ENCODE assay signal across 31 cellular contexts in genomic region chr18:52054301-52054700, GRCh38.
"Had no signal": no experiment of that assay in that cellular context is flagged by ENCODE, and none has a peak within 500 bp of the region (broad histone marks: within the 10 kb centered on the region; RNA-seq: fewer than 3 reads in every experiment).

No MANE protein-coding gene starts in this region.

- H3K27ac ChIP-seq: dorsolateral prefrontal cortex, esophagus muscularis mucosa, heart right ventricle, neutrophil, parathyroid adenoma, right lobe of liver, suprapubic skin, transverse colon, upper lobe of right lung, uterus had no signal

- H3K27me3 ChIP-seq: dorsolateral prefrontal cortex, heart right ventricle, neutrophil, right lobe of liver, suprapubic skin, transverse colon, upper lobe of right lung, uterus had no signal

- H3K9me3 ChIP-seq: neutrophil, right lobe of liver, suprapubic skin, transverse colon, upper lobe of right lung, uterus had no signal

- DNase-seq: dorsolateral prefrontal cortex; effector CD4-positive, alpha-beta T cell; foreskin melanocyte; glutamatergic neuron; heart right ventricle; hippocampal formation; islet precursor cell; mesenchymal stem cell; mucosa of descending colon; naive B cell; right lobe of liver; stimulated activated CD4-positive, alpha-beta T cell treated with anti-CD3 and anti-CD28 coated beads, Interleukin-12 subunit alpha, Interleukin-12 subunit beta, amount 100 ng/mL, for 4 hours; stimulated activated CD4-positive, alpha-beta T cell treated with anti-CD3 and anti-CD28 coated beads, Interleukin-1b, Interleukin-23, amount 100 ng/mL, for 48 hours; stimulated activated CD4-positive, alpha-beta T cell treated with anti-CD3 and anti-CD28 coated beads, Interleukin-4, amount 100 ng/mL, for 1 hour; stimulated activated CD8-positive, alpha-beta memory T cell treated with anti-CD3 and anti-CD28 coated beads, Interleukin-4, amount 100 ng/mL, for 48 hours; stimulated activated naive CD4-positive, alpha-beta T cell; stimulated activated naive CD8-positive, alpha-beta T cell treated with anti-CD3 and anti-CD28 coated beads, Interleukin-15, amount 100 ng/mL, for 72 hours; transverse colon; upper lobe of right lung; uterus had no signal

- H3K36me3 Mint-ChIP-seq: mesothelial cell of epicardium; naive B cell; natural killer cell treated with Interleukin-12 subunit alpha and Interleukin-12 subunit beta and Interleukin-15 and Interleukin-18, amount 100 ng/mL, for 72 hours had no signal

- H3K4me3 ChIP-seq: dorsolateral prefrontal cortex, esophagus muscularis mucosa, heart right ventricle, lung, mucosa of descending colon, right lobe of liver, smooth muscle cell, suprapubic skin, transverse colon, upper lobe of right lung, uterus had no signal

- H3K9ac ChIP-seq: parathyroid adenoma had no signal

- H3K4me1 ChIP-seq: esophagus muscularis mucosa, heart right ventricle, parathyroid adenoma, right lobe of liver, suprapubic skin, transverse colon, upper lobe of right lung, uterus had no signal

- H3K4me2 ChIP-seq: smooth muscle cell had no signal

- H2AFZ ChIP-seq: parathyroid adenoma had no signal

- H3K4me3 Mint-ChIP-seq: mesothelial cell of epicardium; naive B cell; natural killer cell treated with Interleukin-12 subunit alpha and Interleukin-12 subunit beta and Interleukin-15 and Interleukin-18, amount 100 ng/mL, for 72 hours; neural crest cell; stimulated activated naive CD8-positive, alpha-beta T cell treated with anti-CD3 and anti-CD28 coated beads, Interleukin-15, amount 100 ng/mL, for 72 hours had no signal

- H3K36me3 ChIP-seq: esophagus muscularis mucosa, heart right ventricle, neutrophil, right lobe of liver, suprapubic skin, transverse colon, upper lobe of right lung, uterus had no signal

- H3K79me2 ChIP-seq: parathyroid adenoma had no signal

- FAIRE-seq: colon had no signal

- H3K27ac Mint-ChIP-seq: mesothelial cell of epicardium; naive B cell; natural killer cell treated with Interleukin-12 subunit alpha and Interleukin-12 subunit beta and Interleukin-15 and Interleukin-18, amount 100 ng/mL, for 72 hours; progenitor cell of endocrine pancreas; stimulated activated naive CD8-positive, alpha-beta T cell treated with anti-CD3 and anti-CD28 coated beads, Interleukin-15, amount 100 ng/mL, for 72 hours had no signal

- H3K27me3 Mint-ChIP-seq: naive B cell; natural killer cell treated with Interleukin-12 subunit alpha and Interleukin-12 subunit beta and Interleukin-15 and Interleukin-18, amount 100 ng/mL, for 72 hours; progenitor cell of endocrine pancreas; stimulated activated naive CD8-positive, alpha-beta T cell treated with anti-CD3 and anti-CD28 coated beads, Interleukin-15, amount 100 ng/mL, for 72 hours had no signal

- H3K4me1 Mint-ChIP-seq: mesothelial cell of epicardium; naive B cell; neural crest cell; stimulated activated naive CD8-positive, alpha-beta T cell treated with anti-CD3 and anti-CD28 coated beads, Interleukin-15, amount 100 ng/mL, for 72 hours had no signal
